Comparison of ENCODE assay signal across 1 cellular context in the genomic region with DNA sequence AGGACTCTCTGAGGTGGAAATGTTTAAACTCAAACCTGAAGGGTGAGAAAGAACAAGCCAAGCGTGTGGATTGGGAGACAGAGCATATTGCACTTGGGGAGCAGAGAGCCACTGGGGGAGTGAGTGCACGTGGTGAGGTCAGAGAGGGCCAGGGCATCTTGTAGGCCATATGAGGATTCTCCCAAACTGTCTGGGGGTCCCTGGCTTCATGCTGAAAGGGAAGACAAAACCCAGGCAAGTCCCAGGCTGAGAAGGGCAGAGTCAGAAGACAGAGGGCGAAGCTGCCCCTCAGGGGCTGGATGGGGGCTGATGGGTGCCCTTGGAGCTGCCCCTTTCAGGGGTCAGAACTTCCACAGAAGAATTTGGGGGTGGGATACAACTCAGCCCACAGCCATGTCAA.
TF ChIP-seq lines count a peak whose summit lies in the region.

No MANE protein-coding gene starts in this region.

TF ChIP-seq in IMR-90, 13 proteins besides CTCF, POLR2A, EP300 and RAD21 (continued from another document):
- TF ChIP-seq RCOR1 (IDR thresholded peaks at IDR 0.05; ENCODE audit: insufficient replicate concordance, low read length) (no peak), CHD1 (IDR thresholded peaks at IDR 0.05; ENCODE audit: low read depth, low read length) (no peak), MXI1 (IDR thresholded peaks at IDR 0.05; ENCODE audit: borderline replicate concordance, low read depth, low read length) (no peak)
TF ChIP-seq in IMR-90: peak in this region for 0.
